ENCODE assay signal across 1 cellular context in genomic region chr16:57045694-57046381, GRCh38.
TF ChIP-seq lines count a peak whose summit lies in the region.

No MANE protein-coding gene starts in this region.

TF ChIP-seq in GM23338, 12 proteins besides CTCF, POLR2A, EP300 and RAD21 (continued from another document):
- TF ChIP-seq, protein P1, sequence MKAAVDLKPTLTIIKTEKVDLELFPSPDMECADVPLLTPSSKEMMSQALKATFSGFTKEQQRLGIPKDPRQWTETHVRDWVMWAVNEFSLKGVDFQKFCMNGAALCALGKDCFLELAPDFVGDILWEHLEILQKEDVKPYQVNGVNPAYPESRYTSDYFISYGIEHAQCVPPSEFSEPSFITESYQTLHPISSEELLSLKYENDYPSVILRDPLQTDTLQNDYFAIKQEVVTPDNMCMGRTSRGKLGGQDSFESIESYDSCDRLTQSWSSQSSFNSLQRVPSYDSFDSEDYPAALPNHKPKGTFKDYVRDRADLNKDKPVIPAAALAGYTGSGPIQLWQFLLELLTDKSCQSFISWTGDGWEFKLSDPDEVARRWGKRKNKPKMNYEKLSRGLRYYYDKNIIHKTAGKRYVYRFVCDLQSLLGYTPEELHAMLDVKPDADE (IDR thresholded peaks at IDR 0.05) = no peak
- TF ChIP-seq, protein P2, sequence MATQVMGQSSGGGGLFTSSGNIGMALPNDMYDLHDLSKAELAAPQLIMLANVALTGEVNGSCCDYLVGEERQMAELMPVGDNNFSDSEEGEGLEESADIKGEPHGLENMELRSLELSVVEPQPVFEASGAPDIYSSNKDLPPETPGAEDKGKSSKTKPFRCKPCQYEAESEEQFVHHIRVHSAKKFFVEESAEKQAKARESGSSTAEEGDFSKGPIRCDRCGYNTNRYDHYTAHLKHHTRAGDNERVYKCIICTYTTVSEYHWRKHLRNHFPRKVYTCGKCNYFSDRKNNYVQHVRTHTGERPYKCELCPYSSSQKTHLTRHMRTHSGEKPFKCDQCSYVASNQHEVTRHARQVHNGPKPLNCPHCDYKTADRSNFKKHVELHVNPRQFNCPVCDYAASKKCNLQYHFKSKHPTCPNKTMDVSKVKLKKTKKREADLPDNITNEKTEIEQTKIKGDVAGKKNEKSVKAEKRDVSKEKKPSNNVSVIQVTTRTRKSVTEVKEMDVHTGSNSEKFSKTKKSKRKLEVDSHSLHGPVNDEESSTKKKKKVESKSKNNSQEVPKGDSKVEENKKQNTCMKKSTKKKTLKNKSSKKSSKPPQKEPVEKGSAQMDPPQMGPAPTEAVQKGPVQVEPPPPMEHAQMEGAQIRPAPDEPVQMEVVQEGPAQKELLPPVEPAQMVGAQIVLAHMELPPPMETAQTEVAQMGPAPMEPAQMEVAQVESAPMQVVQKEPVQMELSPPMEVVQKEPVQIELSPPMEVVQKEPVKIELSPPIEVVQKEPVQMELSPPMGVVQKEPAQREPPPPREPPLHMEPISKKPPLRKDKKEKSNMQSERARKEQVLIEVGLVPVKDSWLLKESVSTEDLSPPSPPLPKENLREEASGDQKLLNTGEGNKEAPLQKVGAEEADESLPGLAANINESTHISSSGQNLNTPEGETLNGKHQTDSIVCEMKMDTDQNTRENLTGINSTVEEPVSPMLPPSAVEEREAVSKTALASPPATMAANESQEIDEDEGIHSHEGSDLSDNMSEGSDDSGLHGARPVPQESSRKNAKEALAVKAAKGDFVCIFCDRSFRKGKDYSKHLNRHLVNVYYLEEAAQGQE (IDR thresholded peaks at IDR 0.05; ENCODE audit: unreplicated experiment) = no peak
- TF ChIP-seq ZNF114 (CRISPR knock-in tag; IDR thresholded peaks at IDR 0.05) = no peak
